8 cellular contexts compared by ENCODE assay signal in the genomic region with DNA sequence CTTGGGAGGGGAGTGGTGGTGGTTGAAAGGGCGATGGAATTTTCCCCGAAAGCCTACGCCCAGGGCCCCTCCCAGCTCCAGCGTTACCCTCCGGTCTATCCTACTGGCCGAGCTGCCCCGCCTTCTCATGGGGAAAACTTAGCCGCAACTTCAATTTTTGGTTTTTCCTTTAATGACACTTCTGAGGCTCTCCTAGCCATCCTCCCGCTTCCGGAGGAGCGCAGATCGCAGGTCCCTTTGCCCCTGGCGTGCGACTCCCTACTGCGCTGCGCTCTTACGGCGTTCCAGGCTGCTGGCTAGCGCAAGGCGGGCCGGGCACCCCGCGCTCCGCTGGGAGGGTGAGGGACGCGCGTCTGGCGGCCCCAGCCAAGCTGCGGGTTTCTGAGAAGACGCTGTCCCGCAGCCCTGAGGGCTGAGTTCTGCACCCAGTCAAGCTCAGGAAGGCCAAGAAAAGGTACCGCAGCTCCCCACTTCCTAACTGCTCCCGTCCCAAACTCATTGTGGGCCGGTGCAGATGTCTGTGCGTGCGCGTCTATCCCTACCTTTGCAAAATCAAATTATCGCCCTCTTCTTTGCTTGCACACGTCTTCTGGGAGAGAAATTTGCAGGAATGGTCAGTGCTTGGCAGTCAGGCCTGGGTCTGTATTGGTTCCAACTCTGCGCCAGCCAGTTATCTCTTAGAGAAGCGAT. TPM values are rescaled to one million over a fixed set of nuclear protein-coding genes. Genes with fewer than 3 reads are reported as not detected.
DNase-seq lines count a peak whose midpoint lies in the region; ATAC-seq and TF ChIP-seq lines count a peak whose summit lies in the region.

No MANE protein-coding gene starts in this region.

- H3K4me3 ChIP-seq in ectodermal cell (ENCODE audit: insufficient read depth, low read depth, low read length) = peak overlapping the region; percentile 36
- H3K4me3 ChIP-seq in suprapubic skin = peak overlapping the region; percentile 90

- H3K36me3 ChIP-seq in ectodermal cell (ENCODE audit: control insufficient read depth, insufficient read depth, low read length) = no peaks in the 10 kb centered on the region
- H3K36me3 ChIP-seq in suprapubic skin = no peaks in the 10 kb centered on the region

- peak overlapping the region; percentile 95 for H3K4me3 Mint-ChIP-seq in memory B cell

- no peaks in the 10 kb centered on the region for H3K9me3 Mint-ChIP-seq in memory B cell

- WGBS in ectodermal cell, 2 experiments = 8 to 9% methylated on average over 41 of the region's 41 CpGs
- WGBS in suprapubic skin = 4% methylated on average over 38 of the region's 41 CpGs

- no peaks in the 10 kb centered on the region for H3K36me3 Mint-ChIP-seq in memory B cell

- no peak for TF ChIP-seq EP300 in suprapubic skin (IDR thresholded peaks at IDR 0.05)

- no peaks in the 10 kb centered on the region for H3K9me3 ChIP-seq in ectodermal cell (ENCODE audit: control insufficient read depth, low read length)
- H3K9me3 ChIP-seq in suprapubic skin = no peaks in the 10 kb centered on the region

- H3K4me1 Mint-ChIP-seq in memory B cell = peaks cover 37% of the 10 kb centered on the region

- peak; percentile 78 for DNase-seq in EH (ENCODE audit: low read depth)
- peak; percentile 18 for DNase-seq in T-helper 9 cell
- DNase-seq in memory B cell (ENCODE audit: low spot score in 2 of 2) = peak; percentile 1 to 22
- DNase-seq in suprapubic skin (ENCODE audit: low spot score in 2 of 2) = peak in 1 of 2 donors; percentile 60
- no peak for DNase-seq in AML-193 (lab: John Stamatoyannopoulos, UW)

- H3K27ac ChIP-seq in ectodermal cell (ENCODE audit: insufficient read depth, low read depth, low read length, poor library complexity, severe bottlenecking) = no peak overlapping the region
- H3K27ac ChIP-seq in suprapubic skin = peak overlapping the region; percentile 81

- H3K27me3 Mint-ChIP-seq in memory B cell = no peaks in the 10 kb centered on the region

- peak; percentile 43 for ATAC-seq in GM19452 (IDR thresholded peaks at IDR 0.05; ENCODE audit: unreplicated experiment)
- ATAC-seq in HG03432 (IDR thresholded peaks at IDR 0.05; ENCODE audit: unreplicated experiment) = peak; percentile 55
- peak; percentile 42 for ATAC-seq in memory B cell (ENCODE audit: low read depth)

- TF ChIP-seq CTCF in suprapubic skin (IDR thresholded peaks at IDR 0.05) = no peak

- no peak for TF ChIP-seq POLR2A in suprapubic skin (IDR thresholded peaks at IDR 0.05)

- H3K27me3 ChIP-seq in ectodermal cell (ENCODE audit: control insufficient read depth, insufficient read depth, low read length, poor library complexity, severe bottlenecking) (peaks cover 41% of the 10 kb centered on the region), suprapubic skin (no peaks in the 10 kb centered on the region)

- H3K27ac Mint-ChIP-seq in memory B cell = peak overlapping the region; percentile 93

- H3K4me1 ChIP-seq in ectodermal cell (ENCODE audit: control insufficient read depth, insufficient read depth, low read length) (no peaks in the 10 kb centered on the region), suprapubic skin (peaks cover 19% of the 10 kb centered on the region)

RNA-seq across cellular contexts. Expression of gene IL15, which starts 0.5 kb away (rescaled TPM):
- polyA plus RNA-seq in ectodermal cell (2013, experiment 1 of 4) = not detected
- not detected for polyA plus RNA-seq in ectodermal cell (2013, experiment 2 of 4)
- polyA plus RNA-seq in ectodermal cell (2013, experiment 3 of 4) = not detected
- polyA plus RNA-seq in ectodermal cell (2013, experiment 4 of 4) = 0.24 TPM
- total RNA-seq in suprapubic skin = 1 to 10 TPM in 3 of 4 donors, under 1 TPM in 1; 0.64 to 3.8 (median 1.6) TPM

Comparison
In these comparisons a context has a peak if more than half of its experiments do, and no peak if none do; other contexts are left out.
1. DNase-seq: peak in EH (single experiment), T-helper 9 cell (single experiment) and memory B cell (2 of 2); none in AML-193 (0 of 2).
2. Peak in every context shown above with its lines, with median percentiles within 50 percentile points of each other: ATAC-seq.